In genomic region chr6:24644377-24644776, GRCh38 we compare ENCODE assay signal across 15 cellular contexts. TPM values are rescaled to one million over a fixed set of nuclear protein-coding genes. Genes with fewer than 3 reads are reported as not detected.
DNase-seq lines count a peak whose midpoint lies in the region; ATAC-seq, FAIRE-seq and TF ChIP-seq lines count a peak whose summit lies in the region.
"Had no signal": no experiment of that assay in that cellular context is flagged by ENCODE, and none has a peak within 500 bp of the region (broad histone marks: within the 10 kb centered on the region; RNA-seq: fewer than 3 reads in every experiment).

No MANE protein-coding gene starts in this region.

- intact Hi-C loops in OCI-LY7 (cut with micrococcal nuclease; ENCODE audit: unreplicated experiment): no loop called here
- intact Hi-C loops in esophagus muscularis mucosa (cut with DNase I): no loop called here

- ATAC-seq in activated T-helper 17 cell treated with anti-CD3 and anti-CD28 coated beads, Interleukin-2, amount 50 U/mL, for 72 hours (replicated peaks): no peak
- no peak for ATAC-seq in activated naive CD8-positive, alpha-beta T cell treated with anti-CD3 and anti-CD28 coated beads, Interleukin-2, amount 50 U/mL, for 24 hours
- ATAC-seq in GM21737 (IDR thresholded peaks at IDR 0.05; ENCODE audit: unreplicated experiment): no peak

- no peaks in the 10 kb centered on the region for H3K9me3 ChIP-seq in OCI-LY7 (ENCODE audit: low read length)
- no peaks in the 10 kb centered on the region for H3K9me3 ChIP-seq in neural cell (ENCODE audit: low read length)
- H3K9me3 ChIP-seq in esophagus muscularis mucosa: no peaks in the 10 kb centered on the region

- no peaks in the 10 kb centered on the region for H3F3A ChIP-seq in neural cell (ENCODE audit: insufficient read depth, low read length, poor library complexity, severe bottlenecking)

- DNase-seq in OCI-LY7 (ENCODE audit: low spot score) (no peak), esophagus muscularis mucosa (ENCODE audit: extremely low spot score) (no peak)
- DNase-seq in activated naive CD8-positive, alpha-beta T cell treated with anti-CD3 and anti-CD28 coated beads, Interleukin-2, amount 50 U/mL, for 24 hours: no peak
- DNase-seq: C1 segment of cervical spinal cord; CD4-positive, alpha-beta T cell; DMS79; KBM-7 had no signal

- H3K36me3 ChIP-seq in OCI-LY7 (ENCODE audit: insufficient read depth, low read length) (no peaks in the 10 kb centered on the region), neural cell (ENCODE audit: insufficient read depth, low read length) (no peaks in the 10 kb centered on the region), esophagus muscularis mucosa (peaks cover 0 to under 1% (median 0%) of the 10 kb centered on the region in 4 donors)

- peak; percentile 25 for FAIRE-seq in G401.6 (lab: Jason Lieb, UNC)
- FAIRE-seq: GM12891, GM19239, H54 had no signal

- no peak for TF ChIP-seq EP300 in neural cell (conservative IDR thresholded peaks at IDR 0.05; ENCODE audit: poor library complexity, severe bottlenecking)
- TF ChIP-seq EP300 in esophagus muscularis mucosa (IDR thresholded peaks at IDR 0.05): no peak

- H4K20me1 ChIP-seq in OCI-LY7 (ENCODE audit: insufficient read depth, low read length) (no peaks in the 10 kb centered on the region), neural cell (ENCODE audit: insufficient read depth) (no peaks in the 10 kb centered on the region)

- peaks cover 6% of the 10 kb centered on the region for H3K27me3 Mint-ChIP-seq in activated T-helper 17 cell treated with anti-CD3 and anti-CD28 coated beads, Interleukin-2, amount 50 U/mL, for 72 hours
- peaks cover 28% of the 10 kb centered on the region for H3K27me3 Mint-ChIP-seq in activated naive CD8-positive, alpha-beta T cell treated with anti-CD3 and anti-CD28 coated beads, Interleukin-2, amount 50 U/mL, for 24 hours

- CTCF ChIA-PET in OCI-LY7 (lab: Charles Lee; ENCODE audit: unreplicated experiment): no interaction called here

- H3K4me1 ChIP-seq in OCI-LY7 (ENCODE audit: insufficient read depth, low read length, poor library complexity, severe bottlenecking) (peaks cover 17% of the 10 kb centered on the region), esophagus muscularis mucosa (peaks cover 4 to 16% (median 6%) of the 10 kb centered on the region in 4 donors)

- no peaks in the 10 kb centered on the region for H3K9me3 Mint-ChIP-seq in activated T-helper 17 cell treated with anti-CD3 and anti-CD28 coated beads, Interleukin-2, amount 50 U/mL, for 72 hours
- H3K9me3 Mint-ChIP-seq in activated naive CD8-positive, alpha-beta T cell treated with anti-CD3 and anti-CD28 coated beads, Interleukin-2, amount 50 U/mL, for 24 hours: no peaks in the 10 kb centered on the region
- H3K9me3 Mint-ChIP-seq: CD4-positive, alpha-beta T cell had no signal

- H3K36me3 Mint-ChIP-seq in activated T-helper 17 cell treated with anti-CD3 and anti-CD28 coated beads, Interleukin-2, amount 50 U/mL, for 72 hours (ENCODE audit: low read depth): no peaks in the 10 kb centered on the region
- no peaks in the 10 kb centered on the region for H3K36me3 Mint-ChIP-seq in activated naive CD8-positive, alpha-beta T cell treated with anti-CD3 and anti-CD28 coated beads, Interleukin-2, amount 50 U/mL, for 24 hours (ENCODE audit: low read depth)

- no peak overlapping the region for H3K27ac Mint-ChIP-seq in activated T-helper 17 cell treated with anti-CD3 and anti-CD28 coated beads, Interleukin-2, amount 50 U/mL, for 72 hours
- no peak overlapping the region for H3K27ac Mint-ChIP-seq in activated naive CD8-positive, alpha-beta T cell treated with anti-CD3 and anti-CD28 coated beads, Interleukin-2, amount 50 U/mL, for 24 hours
- H3K27ac Mint-ChIP-seq: B cell had no signal

- BruUV-seq in OCI-LY7 (replicated peaks; lab: Mats Ljungman, UMichigan): no TSS peak

- H3K4me2 ChIP-seq in OCI-LY7 (ENCODE audit: low read length): peak overlapping the region; percentile 82
- H3K4me2 ChIP-seq in neural cell (ENCODE audit: low read length): peak overlapping the region; percentile 59

- no peaks in the 10 kb centered on the region for H3K79me2 ChIP-seq in OCI-LY7 (ENCODE audit: insufficient read depth, low read depth, low read length)
- H3K79me2 ChIP-seq in neural cell (replicated peaks; ENCODE audit: insufficient read depth, low read length): no peaks in the 10 kb centered on the region

- H3K27ac ChIP-seq in OCI-LY7 (ENCODE audit: low read depth, low read length, poor library complexity, severe bottlenecking) (no peak overlapping the region), neural cell (ENCODE audit: low read length) (no peak overlapping the region), esophagus muscularis mucosa (replicated peaks in 1 of 4) (no peak overlapping the region)

- H3K4me1 Mint-ChIP-seq in activated T-helper 17 cell treated with anti-CD3 and anti-CD28 coated beads, Interleukin-2, amount 50 U/mL, for 72 hours: peaks cover 6% of the 10 kb centered on the region
- peaks cover 13% of the 10 kb centered on the region for H3K4me1 Mint-ChIP-seq in activated naive CD8-positive, alpha-beta T cell treated with anti-CD3 and anti-CD28 coated beads, Interleukin-2, amount 50 U/mL, for 24 hours

- TF ChIP-seq RAD21 in neural cell (conservative IDR thresholded peaks at IDR 0.05): no peak

- H3K4me3 Mint-ChIP-seq in activated T-helper 17 cell treated with anti-CD3 and anti-CD28 coated beads, Interleukin-2, amount 50 U/mL, for 72 hours: peak overlapping the region; percentile 76
- no peak overlapping the region for H3K4me3 Mint-ChIP-seq in activated naive CD8-positive, alpha-beta T cell treated with anti-CD3 and anti-CD28 coated beads, Interleukin-2, amount 50 U/mL, for 24 hours
- H3K4me3 Mint-ChIP-seq: B cell had no signal

- H3K27me3 ChIP-seq in neural cell (ENCODE audit: insufficient read depth, low read depth, low read length): no peaks in the 10 kb centered on the region
- H3K27me3 ChIP-seq in esophagus muscularis mucosa: peaks cover 0 to 12% (median 2%) of the 10 kb centered on the region in 4 donors

- H2AFZ ChIP-seq in OCI-LY7 (ENCODE audit: low read length) (peak overlapping the region; percentile 92; the same call in 1 of the 2 replicates), neural cell (ENCODE audit: low read depth, low read length) (no peak overlapping the region)

- no peak overlapping the region for H3K9ac ChIP-seq in neural cell (ENCODE audit: low read length)

- 81% methylated on average over 4 of the region's 4 CpGs for WGBS in esophagus muscularis mucosa

- H3K4me3 ChIP-seq in OCI-LY7 (ENCODE audit: low read depth, low read length, poor library complexity, severe bottlenecking): no peak overlapping the region
- peak overlapping the region; percentile 80 for H3K4me3 ChIP-seq in neural cell (ENCODE audit: low read length)
- no peak overlapping the region for H3K4me3 ChIP-seq in esophagus muscularis mucosa

- POLR2A ChIA-PET in OCI-LY7 (lab: Charles Lee): interaction anchor here (1.1 to 3.4 kb wide), 2 partner anchors 11 to 21 kb away, joined by 3 to 17 read pairs; no protein-coding TSS in a partner anchor

- H3K9me2 ChIP-seq in OCI-LY7 (ENCODE audit: insufficient read depth, low read length) (no peaks in the 10 kb centered on the region), neural cell (ENCODE audit: insufficient read depth, low read length) (no peaks in the 10 kb centered on the region)

- no peak for TF ChIP-seq POLR2A in esophagus muscularis mucosa (IDR thresholded peaks at IDR 0.05; ENCODE audit: low read depth)

- TF ChIP-seq CTCF in OCI-LY7 (conservative IDR thresholded peaks at IDR 0.05; ENCODE audit: low read length) (no peak), neural cell (IDR thresholded peaks at IDR 0.05; ENCODE audit: poor library complexity, severe bottlenecking) (no peak), esophagus muscularis mucosa (IDR thresholded peaks at IDR 0.05) (no peak)

TF ChIP-seq in neural cell, 6 proteins besides CTCF, POLR2A, EP300 and RAD21 (continues in another document):
- TF ChIP-seq EZH2 (IDR thresholded peaks at IDR 0.05; ENCODE audit: borderline replicate concordance, insufficient read depth, low read length, poor library complexity, severe bottlenecking): no peak
- no peak for TF ChIP-seq MXI1 (conservative IDR thresholded peaks at IDR 0.05; ENCODE audit: poor library complexity, severe bottlenecking)

RNA-seq across cellular contexts. Expression of gene KIAA0319, which starts 1.6 kb away (rescaled TPM):
- total RNA-seq in OCI-LY7 (2014; rRNA removed; shearing (Covaris generic)): 0.46 and 0.50 TPM in 2 replicates
- total RNA-seq in OCI-LY7 (2022): 0.66 and 0.76 TPM in 2 replicates
- total RNA-seq in activated T-helper 17 cell treated with anti-CD3 and anti-CD28 coated beads, Interleukin-2, amount 50 U/mL, for 72 hours: under 1 TPM; 0.66 to 0.76 TPM
- polyA plus RNA-seq in neural cell: 8.3 and 8.5 TPM in 2 replicates
- 10.2 and 11.0 TPM in 2 replicates for polyA minus RNA-seq in neural cell
- total RNA-seq in esophagus muscularis mucosa: under 1 TPM; under 0.01 to 0.33 (median 0.15) TPM
- total RNA-seq: CD4-positive, alpha-beta T cell had no signal

RNA-seq across cellular contexts. Expression of gene TDP2, which starts 22.3 kb away (rescaled TPM):
- 22.5 and 27.2 TPM in 2 replicates for total RNA-seq in OCI-LY7 (2014; rRNA removed; shearing (Covaris generic))
- total RNA-seq in OCI-LY7 (2022) (39.4 and 39.6 TPM in 2 replicates), esophagus muscularis mucosa (10 to 100 TPM; 25.2 to 44.4 (median 37.6) TPM)
- total RNA-seq in activated T-helper 17 cell treated with anti-CD3 and anti-CD28 coated beads, Interleukin-2, amount 50 U/mL, for 72 hours: 10 to 100 TPM; 51.6 to 55.3 TPM
- polyA plus RNA-seq in neural cell: 49.0 and 53.4 TPM in 2 replicates
- polyA minus RNA-seq in neural cell: 45.5 and 49.9 TPM in 2 replicates

RNA-seq across cellular contexts. Expression of gene ACOT13, which starts 22.5 kb away (rescaled TPM):
- total RNA-seq in OCI-LY7 (2014; rRNA removed; shearing (Covaris generic)): 4.1 and 6.7 TPM in 2 replicates
- total RNA-seq in OCI-LY7 (2022): 16.4 and 19.0 TPM in 2 replicates
- total RNA-seq in activated T-helper 17 cell treated with anti-CD3 and anti-CD28 coated beads, Interleukin-2, amount 50 U/mL, for 72 hours: 10 to 100 TPM; 19.2 to 23.5 TPM
- 9.9 and 14.2 TPM in 2 replicates for polyA plus RNA-seq in neural cell
- 7.5 and 9.6 TPM in 2 replicates for polyA minus RNA-seq in neural cell
- total RNA-seq in esophagus muscularis mucosa: 1 to 10 TPM; 5.8 to 9.4 (median 7.2) TPM
